Comparison of ENCODE assay signal across 18 cellular contexts in the genomic region with DNA sequence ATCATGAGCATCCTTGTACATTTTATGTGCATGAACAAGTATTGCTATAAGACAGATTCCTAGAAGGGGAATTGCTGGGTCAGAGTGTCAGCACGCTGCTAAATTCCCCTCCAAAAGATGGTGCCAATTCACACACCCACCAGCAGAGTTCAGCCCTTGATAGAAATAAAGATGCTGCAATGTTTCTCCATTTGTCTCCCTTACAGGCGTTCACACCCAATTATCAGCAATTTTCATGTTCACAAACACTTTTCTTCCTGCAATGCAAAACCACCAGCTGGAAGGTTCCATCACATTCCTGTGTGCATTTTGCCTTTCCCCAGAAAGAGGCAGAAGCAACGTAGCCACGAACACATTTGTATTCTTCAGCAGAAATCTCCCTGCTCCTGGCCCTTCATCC. TPM values are rescaled to one million over a fixed set of nuclear protein-coding genes. Genes with fewer than 3 reads are reported as not detected.
DNase-seq lines count a peak whose midpoint lies in the region; ATAC-seq and TF ChIP-seq lines count a peak whose summit lies in the region.
"Had no signal": no experiment of that assay in that cellular context is flagged by ENCODE, and none has a peak within 500 bp of the region (broad histone marks: within the 10 kb centered on the region; RNA-seq: fewer than 3 reads in every experiment).

No MANE protein-coding gene starts in this region.

- no peaks in the 10 kb centered on the region for H3K36me3 Mint-ChIP-seq in neural progenitor cell

- no peak overlapping the region for H2BK15ac ChIP-seq in mesenchymal stem cell (ENCODE audit: low read depth, poor library complexity, severe bottlenecking)

- 60% methylated on average over 4 of the region's 4 CpGs for WGBS in mesenchymal stem cell

- no peak overlapping the region for H3K4me3 Mint-ChIP-seq in neural progenitor cell
- H3K4me3 Mint-ChIP-seq: CD8-positive, alpha-beta memory T cell had no signal

- no peak overlapping the region for H2BK5ac ChIP-seq in mesenchymal stem cell (ENCODE audit: low read depth, low read length, poor library complexity, severe bottlenecking)

- no peak overlapping the region for H3K4ac ChIP-seq in mesenchymal stem cell (ENCODE audit: low read depth in 1 of 2, low read length in 2 of 2)

- H3K9me3 Mint-ChIP-seq in neural progenitor cell = peaks cover 2% of the 10 kb centered on the region

- no peak overlapping the region for H2AFZ ChIP-seq in neural progenitor cell (replicated peaks)
- no peak overlapping the region for H2AFZ ChIP-seq in mesenchymal stem cell (ENCODE audit: low read depth, low read length)

- no peak for ATAC-seq in HG03108 (IDR thresholded peaks at IDR 0.05; ENCODE audit: unreplicated experiment)
- ATAC-seq: left colon, mucosa of descending colon, Right ventricle myocardium inferior had no signal

- H3K27me3 ChIP-seq in WERI-Rb-1 (ENCODE audit: insufficient read depth, low read depth, severe bottlenecking) (no peaks in the 10 kb centered on the region), neural progenitor cell (peaks cover 38% of the 10 kb centered on the region), mesenchymal stem cell (ENCODE audit: control insufficient read depth in 1 of 2, insufficient read depth in 1 of 2, low read length in 2 of 2) (peaks cover 20 to 27% of the 10 kb centered on the region in 2 experiments)
- H3K27me3 ChIP-seq: adrenal gland, right atrium auricular region had no signal

- 0 out of 3 replicates have a peak, but pooled peaks have one; percentile 10 for TF ChIP-seq CTCF in GM12872 (IDR thresholded peaks at IDR 0.05; ENCODE audit: insufficient read depth, low read depth, low read length)
- peak; percentile 29; the same call in 1 of the 2 replicates for TF ChIP-seq CTCF in WERI-Rb-1 (IDR thresholded peaks at IDR 0.05; ENCODE audit: low read depth, low read length)
- TF ChIP-seq CTCF in neural progenitor cell (IDR thresholded peaks at IDR 0.05) = peak; percentile 24

- H3K18ac ChIP-seq in mesenchymal stem cell (ENCODE audit: low read depth in 1 of 2, low read length in 2 of 2) = no peak overlapping the region

- no peak overlapping the region for H2BK120ac ChIP-seq in mesenchymal stem cell (ENCODE audit: low read depth, low read length)

- H3K4me3 ChIP-seq in WERI-Rb-1 (ENCODE audit: low read depth, low read length) = no peak overlapping the region
- no peak overlapping the region for H3K4me3 ChIP-seq in neural progenitor cell
- H3K4me3 ChIP-seq in mesenchymal stem cell (ENCODE audit: insufficient read depth in 1 of 2, low read depth in 1 of 2, low read length in 2 of 2) = no peak overlapping the region
- H3K4me3 ChIP-seq: adrenal gland, mucosa of descending colon, right atrium auricular region, thoracic aorta had no signal

- H3K14ac ChIP-seq in mesenchymal stem cell (ENCODE audit: low read length in 2 of 2) = no peak overlapping the region

- H3K23ac ChIP-seq in mesenchymal stem cell (ENCODE audit: low read length in 2 of 2) = no peak overlapping the region

- no peak overlapping the region for H4K91ac ChIP-seq in mesenchymal stem cell (ENCODE audit: low read length)

- H3K9ac ChIP-seq in neural progenitor cell = no peak overlapping the region
- no peak overlapping the region for H3K9ac ChIP-seq in mesenchymal stem cell (ENCODE audit: low read length)

- no peak overlapping the region for H4K8ac ChIP-seq in mesenchymal stem cell (ENCODE audit: low read length)

- no peak overlapping the region for H3K27ac Mint-ChIP-seq in neural progenitor cell

- no peaks in the 10 kb centered on the region for H3K9me3 ChIP-seq in WERI-Rb-1 (ENCODE audit: severe bottlenecking)
- peaks cover 7% of the 10 kb centered on the region for H3K9me3 ChIP-seq in neural progenitor cell (ENCODE audit: low read depth)
- peaks cover 15% of the 10 kb centered on the region for H3K9me3 ChIP-seq in mesenchymal stem cell (ENCODE audit: control insufficient read depth, low read length)
- H3K9me3 ChIP-seq: adrenal gland, mucosa of descending colon, right atrium auricular region, thoracic aorta had no signal

- peaks cover 2% of the 10 kb centered on the region for H3K79me1 ChIP-seq in mesenchymal stem cell (replicated peaks; ENCODE audit: low read length, poor library complexity, severe bottlenecking)

- DNase-seq in NCI-H1694 treated with DMSO at 0.1 percent for 48 hours (lab: John Stamatoyannopoulos, UW) (peak; percentile 14), WERI-Rb-1 (no peak), neural progenitor cell (ENCODE audit: low spot score) (no peak), NCI-H510A (lab: John Stamatoyannopoulos, UW) (no peak), mesenchymal stem cell (no peak)
- DNase-seq: activated CD4-positive, alpha-beta T cell treated with anti-CD3 and anti-CD28 coated beads, Interleukin-2, amount 50 U/mL, for 1 hour; activated effector memory CD4-positive, alpha-beta T cell treated with anti-CD3 and anti-CD28 coated beads, Interleukin-2, amount 50 U/mL, for 16 hours; adrenal gland; CD8-positive, alpha-beta memory T cell; Kasumi-1; left colon; mucosa of descending colon; NCI-H1092 had no signal

- no peak overlapping the region for H2BK12ac ChIP-seq in mesenchymal stem cell (ENCODE audit: low read length in 2 of 2)

- H3K27ac ChIP-seq in WERI-Rb-1 (no peak overlapping the region), neural progenitor cell (no peak overlapping the region), mesenchymal stem cell (ENCODE audit: low read length, poor library complexity, severe bottlenecking) (no peak overlapping the region)
- H3K27ac ChIP-seq: adrenal gland, right atrium auricular region, thoracic aorta had no signal

- H4K20me1 ChIP-seq in neural progenitor cell (ENCODE audit: low read depth) = no peaks in the 10 kb centered on the region

- H3K27me3 Mint-ChIP-seq in neural progenitor cell (ENCODE audit: insufficient read depth, low read depth) = peaks cover 2% of the 10 kb centered on the region

- H3K4me1 ChIP-seq in neural progenitor cell (no peaks in the 10 kb centered on the region), mesenchymal stem cell (ENCODE audit: control insufficient read depth, insufficient read depth, low read depth, low read length) (no peaks in the 10 kb centered on the region)

- H3F3A ChIP-seq in neural progenitor cell (ENCODE audit: low read depth) = no peaks in the 10 kb centered on the region

- no peak overlapping the region for H2AK5ac ChIP-seq in mesenchymal stem cell (ENCODE audit: low read length, severe bottlenecking)

- peaks cover 19% of the 10 kb centered on the region for H3K4me1 Mint-ChIP-seq in neural progenitor cell

- peaks cover 15% of the 10 kb centered on the region for H3K79me2 ChIP-seq in neural progenitor cell (ENCODE audit: low read depth)

- H3K36me3 ChIP-seq in WERI-Rb-1 (no peaks in the 10 kb centered on the region), neural progenitor cell (no peaks in the 10 kb centered on the region), mesenchymal stem cell (ENCODE audit: control insufficient read depth in 1 of 2, insufficient read depth in 2 of 2, low read depth in 1 of 2, low read length in 2 of 2) (no peaks in the 10 kb centered on the region)
- H3K36me3 ChIP-seq: adrenal gland, right atrium auricular region, thoracic aorta had no signal

- H3K4me2 ChIP-seq in neural progenitor cell (no peak overlapping the region), mesenchymal stem cell (ENCODE audit: low read length, poor library complexity, severe bottlenecking) (no peak overlapping the region)

RNA-seq across cellular contexts. Expression of a gene that starts 3.3 kb away (rescaled TPM):
- 15.6 and 22.5 TPM in 2 replicates for total RNA-seq in neural progenitor cell (ENCODE audit: low replicate concordance)
- 12.5 TPM for polyA plus RNA-seq in mesenchymal stem cell (2013, experiment 1 of 2)
- 13.9 TPM for polyA plus RNA-seq in mesenchymal stem cell (2013, experiment 2 of 2)
